1 cellular context compared by ENCODE assay signal in the genomic region with DNA sequence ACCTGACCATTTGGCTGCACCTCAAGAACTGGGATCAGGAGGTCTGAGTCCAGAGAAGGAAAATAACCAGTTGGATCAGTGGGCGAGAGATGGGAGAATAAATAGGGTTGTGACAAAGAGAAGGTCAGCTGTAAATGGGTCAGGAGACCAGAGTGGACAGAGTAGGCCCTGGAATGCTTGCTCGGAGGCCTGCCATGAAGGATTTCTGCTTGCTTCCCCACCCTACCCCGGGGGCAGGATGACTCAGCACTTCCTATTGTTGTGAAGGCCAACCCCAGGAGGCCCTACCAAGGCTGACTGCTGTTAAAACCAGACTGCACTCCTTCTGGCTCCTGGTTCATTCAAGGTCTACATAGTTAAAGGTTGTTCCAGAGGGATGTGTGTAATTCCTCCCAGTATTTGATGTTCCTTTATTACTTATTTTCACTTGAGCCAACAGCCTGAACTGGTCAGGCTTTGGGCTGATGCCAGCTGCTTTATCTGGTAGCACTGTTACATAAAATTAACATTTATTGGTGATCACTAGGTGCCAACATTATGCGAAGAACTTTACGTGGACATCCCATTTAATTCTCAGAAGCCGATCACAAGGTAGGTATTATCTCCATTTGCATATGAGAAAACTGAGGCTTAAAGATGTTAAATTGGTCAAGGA.
A peak's percentile ranks its signal among the peaks of the same experiment; 100 is the strongest.
TF ChIP-seq lines count a peak whose summit lies in the region.

No MANE protein-coding gene starts in this region.

TF ChIP-seq in HepG2, 621 proteins besides CTCF, POLR2A, EP300 and RAD21 (continued from another document and continues in another):
- TF ChIP-seq, protein P1, sequence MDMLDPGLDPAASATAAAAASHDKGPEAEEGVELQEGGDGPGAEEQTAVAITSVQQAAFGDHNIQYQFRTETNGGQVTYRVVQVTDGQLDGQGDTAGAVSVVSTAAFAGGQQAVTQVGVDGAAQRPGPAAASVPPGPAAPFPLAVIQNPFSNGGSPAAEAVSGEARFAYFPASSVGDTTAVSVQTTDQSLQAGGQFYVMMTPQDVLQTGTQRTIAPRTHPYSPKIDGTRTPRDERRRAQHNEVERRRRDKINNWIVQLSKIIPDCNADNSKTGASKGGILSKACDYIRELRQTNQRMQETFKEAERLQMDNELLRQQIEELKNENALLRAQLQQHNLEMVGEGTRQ (IDR thresholded peaks at IDR 0.05; ENCODE audit: low read depth, low read length), result no peak
- TF ChIP-seq, protein P1 (CRISPR knock-in tag; IDR thresholded peaks at IDR 0.05; ENCODE audit: borderline replicate concordance), result no peak
- TF ChIP-seq MAFK (conservative IDR thresholded peaks at IDR 0.05 in 1 of 2, IDR thresholded peaks at IDR 0.05 in 1 of 2; ENCODE audit: low read length in 2 of 2) (peak; percentile 98 to 100), BCL6 (CRISPR knock-in tag; IDR thresholded peaks at IDR 0.05) (0 out of 2 replicates have a peak, but pooled peaks have one; percentile 44), BRCA1 (CRISPR knock-in tag; IDR thresholded peaks at IDR 0.05) (no peak), MAFG (CRISPR knock-in tag; IDR thresholded peaks at IDR 0.05) (peak; percentile 98), MIER2 (CRISPR knock-in tag; IDR thresholded peaks at IDR 0.05) (no peak), BORCS8-MEF2B (CRISPR knock-in tag; IDR thresholded peaks at IDR 0.05) (no peak), KDM4B (CRISPR knock-in tag; IDR thresholded peaks at IDR 0.05) (0 out of 2 replicates have a peak, but pooled peaks have one; percentile 38), REPIN1 (CRISPR knock-in tag; IDR thresholded peaks at IDR 0.05; ENCODE audit: borderline replicate concordance, low read depth) (0 out of 2 replicates have a peak, but pooled peaks have one; percentile 35), HMGA1 (CRISPR knock-in tag; conservative IDR thresholded peaks at IDR 0.05) (no peak), CREM (IDR thresholded peaks at IDR 0.05) (peak; percentile 35; the same call in 1 of the 2 replicates), CREM (CRISPR knock-in tag; IDR thresholded peaks at IDR 0.05) (no peak), ZNF12 (CRISPR knock-in tag; IDR thresholded peaks at IDR 0.05) (peak; percentile 71; the same call in 1 of the 2 replicates), PHF8 (CRISPR knock-in tag; IDR thresholded peaks at IDR 0.05) (peak; percentile 33; the same call in 1 of the 2 replicates), ZSCAN21 (CRISPR knock-in tag; IDR thresholded peaks at IDR 0.05; ENCODE audit: borderline replicate concordance) (no peak), HIVEP1 (CRISPR knock-in tag; IDR thresholded peaks at IDR 0.05) (no peak), ZNF350 (CRISPR knock-in tag; IDR thresholded peaks at IDR 0.05; ENCODE audit: borderline replicate concordance, low read depth) (no peak), ZNF674 (CRISPR knock-in tag; IDR thresholded peaks at IDR 0.05; ENCODE audit: low read depth) (no peak), CHD2 (IDR thresholded peaks at IDR 0.05; ENCODE audit: low read depth, low read length) (no peak), SOX5 (CRISPR knock-in tag; IDR thresholded peaks at IDR 0.05; ENCODE audit: borderline replicate concordance) (peak; percentile 96), ZBTB38 (CRISPR knock-in tag; IDR thresholded peaks at IDR 0.05) (no peak), ATRX (CRISPR knock-in tag; IDR thresholded peaks at IDR 0.05; ENCODE audit: borderline replicate concordance) (no peak), WIZ (CRISPR knock-in tag; IDR thresholded peaks at IDR 0.05) (no peak), SOX13 (IDR thresholded peaks at IDR 0.05) (peak; percentile 89), SOX13 (CRISPR knock-in tag; conservative IDR thresholded peaks at IDR 0.05 in 1 of 2, IDR thresholded peaks at IDR 0.05 in 1 of 2) (peak in 1 of 2 experiments; percentile 96; a peak in 2 of 4 replicates), ZNF891 (CRISPR knock-in tag; IDR thresholded peaks at IDR 0.05) (no peak), AHR (CRISPR knock-in tag; IDR thresholded peaks at IDR 0.05) (no peak), ZNF790 (CRISPR knock-in tag; IDR thresholded peaks at IDR 0.05; ENCODE audit: borderline replicate concordance) (no peak), ZNF292 (CRISPR knock-in tag; IDR thresholded peaks at IDR 0.05; ENCODE audit: borderline replicate concordance, low read depth) (no peak; the same call in 1 of the 2 replicates), U2AF2 (IDR thresholded peaks at IDR 0.05; ENCODE audit: low read depth, low read length) (no peak), KLF9 (CRISPR knock-in tag; IDR thresholded peaks at IDR 0.05; ENCODE audit: low read depth) (no peak), SNRNP70 (IDR thresholded peaks at IDR 0.05; ENCODE audit: low read depth, low read length) (no peak), HDAC6 (IDR thresholded peaks at IDR 0.05; ENCODE audit: low read depth, low read length) (no peak), SP4 (CRISPR knock-in tag; IDR thresholded peaks at IDR 0.05) (no peak)
- TF ChIP-seq, protein P2, sequence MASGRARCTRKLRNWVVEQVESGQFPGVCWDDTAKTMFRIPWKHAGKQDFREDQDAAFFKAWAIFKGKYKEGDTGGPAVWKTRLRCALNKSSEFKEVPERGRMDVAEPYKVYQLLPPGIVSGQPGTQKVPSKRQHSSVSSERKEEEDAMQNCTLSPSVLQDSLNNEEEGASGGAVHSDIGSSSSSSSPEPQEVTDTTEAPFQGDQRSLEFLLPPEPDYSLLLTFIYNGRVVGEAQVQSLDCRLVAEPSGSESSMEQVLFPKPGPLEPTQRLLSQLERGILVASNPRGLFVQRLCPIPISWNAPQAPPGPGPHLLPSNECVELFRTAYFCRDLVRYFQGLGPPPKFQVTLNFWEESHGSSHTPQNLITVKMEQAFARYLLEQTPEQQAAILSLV (CRISPR knock-in tag; IDR thresholded peaks at IDR 0.05; ENCODE audit: borderline replicate concordance), result no peak
- TF ChIP-seq, protein P3, sequence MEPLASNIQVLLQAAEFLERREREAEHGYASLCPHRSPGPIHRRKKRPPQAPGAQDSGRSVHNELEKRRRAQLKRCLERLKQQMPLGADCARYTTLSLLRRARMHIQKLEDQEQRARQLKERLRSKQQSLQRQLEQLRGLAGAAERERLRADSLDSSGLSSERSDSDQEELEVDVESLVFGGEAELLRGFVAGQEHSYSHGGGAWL (CRISPR knock-in tag; IDR thresholded peaks at IDR 0.05), result no peak
- TF ChIP-seq, protein P4, sequence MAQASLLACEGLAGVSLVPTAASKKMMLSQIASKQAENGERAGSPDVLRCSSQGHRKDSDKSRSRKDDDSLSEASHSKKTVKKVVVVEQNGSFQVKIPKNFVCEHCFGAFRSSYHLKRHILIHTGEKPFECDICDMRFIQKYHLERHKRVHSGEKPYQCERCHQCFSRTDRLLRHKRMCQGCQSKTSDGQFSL (CRISPR knock-in tag; IDR thresholded peaks at IDR 0.05), result no peak
- TF ChIP-seq, protein P5, sequence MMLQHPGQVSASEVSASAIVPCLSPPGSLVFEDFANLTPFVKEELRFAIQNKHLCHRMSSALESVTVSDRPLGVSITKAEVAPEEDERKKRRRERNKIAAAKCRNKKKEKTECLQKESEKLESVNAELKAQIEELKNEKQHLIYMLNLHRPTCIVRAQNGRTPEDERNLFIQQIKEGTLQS (CRISPR knock-in tag; IDR thresholded peaks at IDR 0.05), result 0 out of 2 replicates have a peak, but pooled peaks have one; percentile 72
- TF ChIP-seq, protein P6, sequence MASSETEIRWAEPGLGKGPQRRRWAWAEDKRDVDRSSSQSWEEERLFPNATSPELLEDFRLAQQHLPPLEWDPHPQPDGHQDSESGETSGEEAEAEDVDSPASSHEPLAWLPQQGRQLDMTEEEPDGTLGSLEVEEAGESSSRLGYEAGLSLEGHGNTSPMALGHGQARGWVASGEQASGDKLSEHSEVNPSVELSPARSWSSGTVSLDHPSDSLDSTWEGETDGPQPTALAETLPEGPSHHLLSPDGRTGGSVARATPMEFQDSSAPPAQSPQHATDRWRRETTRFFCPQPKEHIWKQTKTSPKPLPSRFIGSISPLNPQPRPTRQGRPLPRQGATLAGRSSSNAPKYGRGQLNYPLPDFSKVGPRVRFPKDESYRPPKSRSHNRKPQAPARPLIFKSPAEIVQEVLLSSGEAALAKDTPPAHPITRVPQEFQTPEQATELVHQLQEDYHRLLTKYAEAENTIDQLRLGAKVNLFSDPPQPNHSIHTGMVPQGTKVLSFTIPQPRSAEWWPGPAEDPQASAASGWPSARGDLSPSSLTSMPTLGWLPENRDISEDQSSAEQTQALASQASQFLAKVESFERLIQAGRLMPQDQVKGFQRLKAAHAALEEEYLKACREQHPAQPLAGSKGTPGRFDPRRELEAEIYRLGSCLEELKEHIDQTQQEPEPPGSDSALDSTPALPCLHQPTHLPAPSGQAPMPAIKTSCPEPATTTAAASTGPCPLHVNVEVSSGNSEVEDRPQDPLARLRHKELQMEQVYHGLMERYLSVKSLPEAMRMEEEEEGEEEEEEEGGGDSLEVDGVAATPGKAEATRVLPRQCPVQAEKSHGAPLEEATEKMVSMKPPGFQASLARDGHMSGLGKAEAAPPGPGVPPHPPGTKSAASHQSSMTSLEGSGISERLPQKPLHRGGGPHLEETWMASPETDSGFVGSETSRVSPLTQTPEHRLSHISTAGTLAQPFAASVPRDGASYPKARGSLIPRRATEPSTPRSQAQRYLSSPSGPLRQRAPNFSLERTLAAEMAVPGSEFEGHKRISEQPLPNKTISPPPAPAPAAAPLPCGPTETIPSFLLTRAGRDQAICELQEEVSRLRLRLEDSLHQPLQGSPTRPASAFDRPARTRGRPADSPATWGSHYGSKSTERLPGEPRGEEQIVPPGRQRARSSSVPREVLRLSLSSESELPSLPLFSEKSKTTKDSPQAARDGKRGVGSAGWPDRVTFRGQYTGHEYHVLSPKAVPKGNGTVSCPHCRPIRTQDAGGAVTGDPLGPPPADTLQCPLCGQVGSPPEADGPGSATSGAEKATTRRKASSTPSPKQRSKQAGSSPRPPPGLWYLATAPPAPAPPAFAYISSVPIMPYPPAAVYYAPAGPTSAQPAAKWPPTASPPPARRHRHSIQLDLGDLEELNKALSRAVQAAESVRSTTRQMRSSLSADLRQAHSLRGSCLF (CRISPR knock-in tag; IDR thresholded peaks at IDR 0.05; ENCODE audit: borderline replicate concordance), result no peak
- TF ChIP-seq, protein P7, sequence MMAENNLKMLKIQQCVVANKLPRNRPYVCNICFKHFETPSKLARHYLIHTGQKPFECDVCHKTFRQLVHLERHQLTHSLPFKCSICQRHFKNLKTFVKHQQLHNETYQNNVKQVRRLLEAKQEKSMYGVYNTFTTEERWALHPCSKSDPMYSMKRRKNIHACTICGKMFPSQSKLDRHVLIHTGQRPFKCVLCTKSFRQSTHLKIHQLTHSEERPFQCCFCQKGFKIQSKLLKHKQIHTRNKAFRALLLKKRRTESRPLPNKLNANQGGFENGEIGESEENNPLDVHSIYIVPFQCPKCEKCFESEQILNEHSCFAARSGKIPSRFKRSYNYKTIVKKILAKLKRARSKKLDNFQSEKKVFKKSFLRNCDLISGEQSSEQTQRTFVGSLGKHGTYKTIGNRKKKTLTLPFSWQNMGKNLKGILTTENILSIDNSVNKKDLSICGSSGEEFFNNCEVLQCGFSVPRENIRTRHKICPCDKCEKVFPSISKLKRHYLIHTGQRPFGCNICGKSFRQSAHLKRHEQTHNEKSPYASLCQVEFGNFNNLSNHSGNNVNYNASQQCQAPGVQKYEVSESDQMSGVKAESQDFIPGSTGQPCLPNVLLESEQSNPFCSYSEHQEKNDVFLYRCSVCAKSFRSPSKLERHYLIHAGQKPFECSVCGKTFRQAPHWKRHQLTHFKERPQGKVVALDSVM (CRISPR knock-in tag; IDR thresholded peaks at IDR 0.05), result peak; percentile 47; the same call in 1 of the 2 replicates
- TF ChIP-seq, protein P8, sequence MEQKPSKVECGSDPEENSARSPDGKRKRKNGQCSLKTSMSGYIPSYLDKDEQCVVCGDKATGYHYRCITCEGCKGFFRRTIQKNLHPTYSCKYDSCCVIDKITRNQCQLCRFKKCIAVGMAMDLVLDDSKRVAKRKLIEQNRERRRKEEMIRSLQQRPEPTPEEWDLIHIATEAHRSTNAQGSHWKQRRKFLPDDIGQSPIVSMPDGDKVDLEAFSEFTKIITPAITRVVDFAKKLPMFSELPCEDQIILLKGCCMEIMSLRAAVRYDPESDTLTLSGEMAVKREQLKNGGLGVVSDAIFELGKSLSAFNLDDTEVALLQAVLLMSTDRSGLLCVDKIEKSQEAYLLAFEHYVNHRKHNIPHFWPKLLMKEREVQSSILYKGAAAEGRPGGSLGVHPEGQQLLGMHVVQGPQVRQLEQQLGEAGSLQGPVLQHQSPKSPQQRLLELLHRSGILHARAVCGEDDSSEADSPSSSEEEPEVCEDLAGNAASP (CRISPR knock-in tag; IDR thresholded peaks at IDR 0.05; ENCODE audit: borderline replicate concordance), result peak; percentile 94; the same call in 1 of the 2 replicates
- TF ChIP-seq, protein P9, sequence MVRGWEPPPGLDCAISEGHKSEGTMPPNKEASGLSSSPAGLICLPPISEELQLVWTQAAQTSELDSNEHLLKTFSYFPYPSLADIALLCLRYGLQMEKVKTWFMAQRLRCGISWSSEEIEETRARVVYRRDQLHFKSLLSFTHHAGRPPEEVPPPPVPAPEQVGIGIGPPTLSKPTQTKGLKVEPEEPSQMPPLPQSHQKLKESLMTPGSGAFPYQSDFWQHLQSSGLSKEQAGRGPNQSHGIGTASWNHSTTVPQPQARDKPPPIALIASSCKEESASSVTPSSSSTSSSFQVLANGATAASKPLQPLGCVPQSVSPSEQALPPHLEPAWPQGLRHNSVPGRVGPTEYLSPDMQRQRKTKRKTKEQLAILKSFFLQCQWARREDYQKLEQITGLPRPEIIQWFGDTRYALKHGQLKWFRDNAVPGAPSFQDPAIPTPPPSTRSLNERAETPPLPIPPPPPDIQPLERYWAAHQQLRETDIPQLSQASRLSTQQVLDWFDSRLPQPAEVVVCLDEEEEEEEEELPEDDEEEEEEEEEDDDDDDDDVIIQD (CRISPR knock-in tag; IDR thresholded peaks at IDR 0.05; ENCODE audit: low read depth), result peak; percentile 77; the same call in 1 of the 2 replicates
